Comparison of ENCODE assay signal across 1 cellular context in the genomic region with DNA sequence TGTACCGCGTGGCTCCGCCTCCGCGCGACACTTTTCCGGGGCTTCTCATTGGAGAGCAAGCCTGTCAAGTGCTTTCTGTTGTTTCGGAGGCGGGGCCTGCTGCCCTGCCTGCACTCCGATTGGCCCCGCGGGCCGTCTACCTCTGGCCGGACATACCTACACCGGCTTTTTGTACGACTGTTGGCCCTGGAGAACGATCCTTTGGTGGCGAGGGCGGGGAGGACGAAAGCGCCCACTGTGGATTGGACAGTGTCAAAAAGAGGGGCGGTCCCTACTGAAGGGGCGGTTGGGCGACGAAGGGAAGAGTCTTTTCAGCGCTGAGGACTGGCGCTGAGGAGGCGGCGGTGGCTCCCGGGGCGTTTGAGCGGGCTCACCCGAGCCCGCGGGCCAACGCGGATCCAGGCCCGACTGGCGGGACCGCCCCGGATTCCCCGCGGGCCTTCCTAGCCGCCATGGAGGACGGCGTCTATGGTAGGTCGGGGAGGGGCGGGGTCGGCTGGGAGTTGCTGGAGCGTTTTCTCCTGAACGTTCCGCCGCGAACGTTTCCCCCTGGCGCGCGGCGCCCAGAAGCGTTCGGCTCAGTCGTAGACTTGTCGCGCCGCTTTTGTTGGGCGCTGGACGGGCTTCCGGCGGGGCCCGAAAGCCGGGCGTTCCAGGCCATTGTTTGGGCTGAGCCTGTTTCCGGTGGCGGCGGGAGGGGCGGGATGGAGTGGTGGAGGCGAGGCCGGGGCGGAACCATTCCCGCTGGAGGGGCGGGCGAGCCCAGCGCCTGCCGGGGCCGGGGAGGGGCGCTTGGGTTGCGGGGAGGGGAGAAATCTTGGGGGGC.
TF ChIP-seq lines count a peak whose summit lies in the region.

A gene with protein sequence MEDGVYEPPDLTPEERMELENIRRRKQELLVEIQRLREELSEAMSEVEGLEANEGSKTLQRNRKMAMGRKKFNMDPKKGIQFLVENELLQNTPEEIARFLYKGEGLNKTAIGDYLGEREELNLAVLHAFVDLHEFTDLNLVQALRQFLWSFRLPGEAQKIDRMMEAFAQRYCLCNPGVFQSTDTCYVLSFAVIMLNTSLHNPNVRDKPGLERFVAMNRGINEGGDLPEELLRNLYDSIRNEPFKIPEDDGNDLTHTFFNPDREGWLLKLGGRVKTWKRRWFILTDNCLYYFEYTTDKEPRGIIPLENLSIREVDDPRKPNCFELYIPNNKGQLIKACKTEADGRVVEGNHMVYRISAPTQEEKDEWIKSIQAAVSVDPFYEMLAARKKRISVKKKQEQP (plus strand): TSS at position 314 of the 826 bp plus-strand sequence. CDS start 139 bp downstream, at position 453.

TF ChIP-seq in K562, 482 proteins besides CTCF, POLR2A, EP300 and RAD21 (continued from another document and continues in another):
- TF ChIP-seq, protein P1, sequence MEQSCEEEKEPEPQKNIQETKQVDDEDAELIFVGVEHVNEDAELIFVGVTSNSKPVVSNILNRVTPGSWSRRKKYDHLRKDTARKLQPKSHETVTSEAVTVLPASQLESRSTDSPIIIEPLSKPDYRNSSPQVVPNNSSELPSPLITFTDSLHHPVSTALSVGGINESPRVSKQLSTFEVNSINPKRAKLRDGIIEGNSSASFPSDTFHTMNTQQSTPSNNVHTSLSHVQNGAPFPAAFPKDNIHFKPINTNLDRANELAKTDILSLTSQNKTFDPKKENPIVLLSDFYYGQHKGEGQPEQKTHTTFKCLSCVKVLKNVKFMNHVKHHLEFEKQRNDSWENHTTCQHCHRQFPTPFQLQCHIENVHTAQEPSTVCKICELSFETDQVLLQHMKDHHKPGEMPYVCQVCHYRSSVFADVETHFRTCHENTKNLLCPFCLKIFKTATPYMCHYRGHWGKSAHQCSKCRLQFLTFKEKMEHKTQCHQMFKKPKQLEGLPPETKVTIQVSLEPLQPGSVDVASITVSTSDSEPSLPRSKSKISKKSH (CRISPR knock-in tag; IDR thresholded peaks at IDR 0.05) = no peak
- TF ChIP-seq PCBP2 (IDR thresholded peaks at IDR 0.05; ENCODE audit: low read depth, low read length, poor library complexity, severe bottlenecking) (no peak), NR2C2 (CRISPR knock-in tag; IDR thresholded peaks at IDR 0.05) (no peak), NR2C2 (tag; IDR thresholded peaks at IDR 0.05) (no peak; the same call in 1 of the 2 replicates), ZC3H4 (CRISPR knock-in tag; IDR thresholded peaks at IDR 0.05; ENCODE audit: borderline replicate concordance) (no peak), PYGO2 (tag; IDR thresholded peaks at IDR 0.05) (no peak), RUNX1 (IDR thresholded peaks at IDR 0.05; ENCODE audit: low read depth) (no peak), NUFIP1 (IDR thresholded peaks at IDR 0.05; ENCODE audit: partially characterized antibody) (no peak), TAF9B (IDR thresholded peaks at IDR 0.05; ENCODE audit: partially characterized antibody) (peak; percentile 83), ZNF239 (CRISPR knock-in tag; IDR thresholded peaks at IDR 0.05) (0 out of 2 replicates have a peak, but pooled peaks have one; percentile 20), CBX5 (IDR thresholded peaks at IDR 0.05; ENCODE audit: borderline replicate concordance, low read depth) (no peak), ZNF354B (CRISPR knock-in tag; IDR thresholded peaks at IDR 0.05) (no peak), MCM7 (IDR thresholded peaks at IDR 0.05) (no peak), ZBED1 (IDR thresholded peaks at IDR 0.05) (no peak), HOXB6 (CRISPR knock-in tag; IDR thresholded peaks at IDR 0.05; ENCODE audit: borderline replicate concordance) (no peak), PHF20 (IDR thresholded peaks at IDR 0.05; ENCODE audit: partially characterized antibody) (peak; percentile 75), ZNF347 (CRISPR knock-in tag; IDR thresholded peaks at IDR 0.05; ENCODE audit: low read depth) (0 out of 2 replicates have a peak, but pooled peaks have one; percentile 45), ZNF23 (CRISPR knock-in tag; IDR thresholded peaks at IDR 0.05) (no peak), POLR2AphosphoS5 (IDR thresholded peaks at IDR 0.05; ENCODE audit: control insufficient read depth, insufficient read depth, low read depth, low read length) (peak; percentile 86), POLR3A (IDR thresholded peaks at IDR 0.05; ENCODE audit: borderline replicate concordance, extremely low read depth, insufficient read depth, insufficient read length) (no peak), C11orf30 (IDR thresholded peaks at IDR 0.05; ENCODE audit: low read depth) (no peak; the same call in 1 of the 2 replicates), ZNF165 (CRISPR knock-in tag; IDR thresholded peaks at IDR 0.05; ENCODE audit: borderline replicate concordance) (no peak), DNMT1 (IDR thresholded peaks at IDR 0.05) (no peak), FOXK1 (CRISPR knock-in tag; IDR thresholded peaks at IDR 0.05; ENCODE audit: borderline replicate concordance) (no peak), SETDB1 (IDR thresholded peaks at IDR 0.05; ENCODE audit: low read length) (no peak), KAT7 (CRISPR knock-in tag; IDR thresholded peaks at IDR 0.05; ENCODE audit: borderline replicate concordance) (no peak), SMAD4 (CRISPR knock-in tag; conservative IDR thresholded peaks at IDR 0.05) (peak; percentile 88), FOXP1 (CRISPR knock-in tag; IDR thresholded peaks at IDR 0.05) (peak; percentile 66; the same call in 1 of the 2 replicates)
- TF ChIP-seq, protein P2, sequence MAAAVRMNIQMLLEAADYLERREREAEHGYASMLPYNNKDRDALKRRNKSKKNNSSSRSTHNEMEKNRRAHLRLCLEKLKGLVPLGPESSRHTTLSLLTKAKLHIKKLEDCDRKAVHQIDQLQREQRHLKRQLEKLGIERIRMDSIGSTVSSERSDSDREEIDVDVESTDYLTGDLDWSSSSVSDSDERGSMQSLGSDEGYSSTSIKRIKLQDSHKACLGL (CRISPR knock-in tag; IDR thresholded peaks at IDR 0.05; ENCODE audit: borderline replicate concordance, poor library complexity, severe bottlenecking) = no peak
- TF ChIP-seq, protein P3, sequence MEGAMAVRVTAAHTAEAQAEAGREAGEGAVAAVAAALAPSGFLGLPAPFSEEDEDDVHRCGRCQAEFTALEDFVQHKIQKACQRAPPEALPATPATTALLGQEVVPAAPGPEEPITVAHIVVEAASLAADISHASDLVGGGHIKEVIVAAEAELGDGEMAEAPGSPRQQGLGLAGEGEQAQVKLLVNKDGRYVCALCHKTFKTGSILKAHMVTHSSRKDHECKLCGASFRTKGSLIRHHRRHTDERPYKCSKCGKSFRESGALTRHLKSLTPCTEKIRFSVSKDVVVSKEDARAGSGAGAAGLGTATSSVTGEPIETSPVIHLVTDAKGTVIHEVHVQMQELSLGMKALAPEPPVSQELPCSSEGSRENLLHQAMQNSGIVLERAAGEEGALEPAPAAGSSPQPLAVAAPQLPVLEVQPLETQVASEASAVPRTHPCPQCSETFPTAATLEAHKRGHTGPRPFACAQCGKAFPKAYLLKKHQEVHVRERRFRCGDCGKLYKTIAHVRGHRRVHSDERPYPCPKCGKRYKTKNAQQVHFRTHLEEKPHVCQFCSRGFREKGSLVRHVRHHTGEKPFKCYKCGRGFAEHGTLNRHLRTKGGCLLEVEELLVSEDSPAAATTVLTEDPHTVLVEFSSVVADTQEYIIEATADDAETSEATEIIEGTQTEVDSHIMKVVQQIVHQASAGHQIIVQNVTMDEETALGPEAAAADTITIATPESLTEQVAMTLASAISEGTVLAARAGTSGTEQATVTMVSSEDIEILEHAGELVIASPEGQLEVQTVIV (CRISPR knock-in tag; IDR thresholded peaks at IDR 0.05; ENCODE audit: borderline replicate concordance) = no peak
- TF ChIP-seq, protein P4, sequence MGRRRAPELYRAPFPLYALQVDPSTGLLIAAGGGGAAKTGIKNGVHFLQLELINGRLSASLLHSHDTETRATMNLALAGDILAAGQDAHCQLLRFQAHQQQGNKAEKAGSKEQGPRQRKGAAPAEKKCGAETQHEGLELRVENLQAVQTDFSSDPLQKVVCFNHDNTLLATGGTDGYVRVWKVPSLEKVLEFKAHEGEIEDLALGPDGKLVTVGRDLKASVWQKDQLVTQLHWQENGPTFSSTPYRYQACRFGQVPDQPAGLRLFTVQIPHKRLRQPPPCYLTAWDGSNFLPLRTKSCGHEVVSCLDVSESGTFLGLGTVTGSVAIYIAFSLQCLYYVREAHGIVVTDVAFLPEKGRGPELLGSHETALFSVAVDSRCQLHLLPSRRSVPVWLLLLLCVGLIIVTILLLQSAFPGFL (CRISPR knock-in tag; IDR thresholded peaks at IDR 0.05) = 0 out of 2 replicates have a peak, but pooled peaks have one; percentile 28
- TF ChIP-seq, protein P5, sequence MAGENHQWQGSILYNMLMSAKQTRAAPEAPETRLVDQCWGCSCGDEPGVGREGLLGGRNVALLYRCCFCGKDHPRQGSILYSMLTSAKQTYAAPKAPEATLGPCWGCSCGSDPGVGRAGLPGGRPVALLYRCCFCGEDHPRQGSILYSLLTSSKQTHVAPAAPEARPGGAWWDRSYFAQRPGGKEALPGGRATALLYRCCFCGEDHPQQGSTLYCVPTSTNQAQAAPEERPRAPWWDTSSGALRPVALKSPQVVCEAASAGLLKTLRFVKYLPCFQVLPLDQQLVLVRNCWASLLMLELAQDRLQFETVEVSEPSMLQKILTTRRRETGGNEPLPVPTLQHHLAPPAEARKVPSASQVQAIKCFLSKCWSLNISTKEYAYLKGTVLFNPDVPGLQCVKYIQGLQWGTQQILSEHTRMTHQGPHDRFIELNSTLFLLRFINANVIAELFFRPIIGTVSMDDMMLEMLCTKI (IDR thresholded peaks at IDR 0.05; ENCODE audit: partially characterized antibody) = no peak
- TF ChIP-seq, protein P6, sequence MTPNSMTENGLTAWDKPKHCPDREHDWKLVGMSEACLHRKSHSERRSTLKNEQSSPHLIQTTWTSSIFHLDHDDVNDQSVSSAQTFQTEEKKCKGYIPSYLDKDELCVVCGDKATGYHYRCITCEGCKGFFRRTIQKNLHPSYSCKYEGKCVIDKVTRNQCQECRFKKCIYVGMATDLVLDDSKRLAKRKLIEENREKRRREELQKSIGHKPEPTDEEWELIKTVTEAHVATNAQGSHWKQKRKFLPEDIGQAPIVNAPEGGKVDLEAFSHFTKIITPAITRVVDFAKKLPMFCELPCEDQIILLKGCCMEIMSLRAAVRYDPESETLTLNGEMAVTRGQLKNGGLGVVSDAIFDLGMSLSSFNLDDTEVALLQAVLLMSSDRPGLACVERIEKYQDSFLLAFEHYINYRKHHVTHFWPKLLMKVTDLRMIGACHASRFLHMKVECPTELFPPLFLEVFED (CRISPR knock-in tag; conservative IDR thresholded peaks at IDR 0.05) = 0 out of 2 replicates have a peak, but pooled peaks have one; percentile 55
- TF ChIP-seq, protein P7, sequence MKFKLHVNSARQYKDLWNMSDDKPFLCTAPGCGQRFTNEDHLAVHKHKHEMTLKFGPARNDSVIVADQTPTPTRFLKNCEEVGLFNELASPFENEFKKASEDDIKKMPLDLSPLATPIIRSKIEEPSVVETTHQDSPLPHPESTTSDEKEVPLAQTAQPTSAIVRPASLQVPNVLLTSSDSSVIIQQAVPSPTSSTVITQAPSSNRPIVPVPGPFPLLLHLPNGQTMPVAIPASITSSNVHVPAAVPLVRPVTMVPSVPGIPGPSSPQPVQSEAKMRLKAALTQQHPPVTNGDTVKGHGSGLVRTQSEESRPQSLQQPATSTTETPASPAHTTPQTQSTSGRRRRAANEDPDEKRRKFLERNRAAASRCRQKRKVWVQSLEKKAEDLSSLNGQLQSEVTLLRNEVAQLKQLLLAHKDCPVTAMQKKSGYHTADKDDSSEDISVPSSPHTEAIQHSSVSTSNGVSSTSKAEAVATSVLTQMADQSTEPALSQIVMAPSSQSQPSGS (CRISPR knock-in tag; IDR thresholded peaks at IDR 0.05) = no peak
- TF ChIP-seq, protein P8, sequence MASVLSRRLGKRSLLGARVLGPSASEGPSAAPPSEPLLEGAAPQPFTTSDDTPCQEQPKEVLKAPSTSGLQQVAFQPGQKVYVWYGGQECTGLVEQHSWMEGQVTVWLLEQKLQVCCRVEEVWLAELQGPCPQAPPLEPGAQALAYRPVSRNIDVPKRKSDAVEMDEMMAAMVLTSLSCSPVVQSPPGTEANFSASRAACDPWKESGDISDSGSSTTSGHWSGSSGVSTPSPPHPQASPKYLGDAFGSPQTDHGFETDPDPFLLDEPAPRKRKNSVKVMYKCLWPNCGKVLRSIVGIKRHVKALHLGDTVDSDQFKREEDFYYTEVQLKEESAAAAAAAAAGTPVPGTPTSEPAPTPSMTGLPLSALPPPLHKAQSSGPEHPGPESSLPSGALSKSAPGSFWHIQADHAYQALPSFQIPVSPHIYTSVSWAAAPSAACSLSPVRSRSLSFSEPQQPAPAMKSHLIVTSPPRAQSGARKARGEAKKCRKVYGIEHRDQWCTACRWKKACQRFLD (CRISPR knock-in tag; IDR thresholded peaks at IDR 0.05) = no peak
- TF ChIP-seq, protein P9, sequence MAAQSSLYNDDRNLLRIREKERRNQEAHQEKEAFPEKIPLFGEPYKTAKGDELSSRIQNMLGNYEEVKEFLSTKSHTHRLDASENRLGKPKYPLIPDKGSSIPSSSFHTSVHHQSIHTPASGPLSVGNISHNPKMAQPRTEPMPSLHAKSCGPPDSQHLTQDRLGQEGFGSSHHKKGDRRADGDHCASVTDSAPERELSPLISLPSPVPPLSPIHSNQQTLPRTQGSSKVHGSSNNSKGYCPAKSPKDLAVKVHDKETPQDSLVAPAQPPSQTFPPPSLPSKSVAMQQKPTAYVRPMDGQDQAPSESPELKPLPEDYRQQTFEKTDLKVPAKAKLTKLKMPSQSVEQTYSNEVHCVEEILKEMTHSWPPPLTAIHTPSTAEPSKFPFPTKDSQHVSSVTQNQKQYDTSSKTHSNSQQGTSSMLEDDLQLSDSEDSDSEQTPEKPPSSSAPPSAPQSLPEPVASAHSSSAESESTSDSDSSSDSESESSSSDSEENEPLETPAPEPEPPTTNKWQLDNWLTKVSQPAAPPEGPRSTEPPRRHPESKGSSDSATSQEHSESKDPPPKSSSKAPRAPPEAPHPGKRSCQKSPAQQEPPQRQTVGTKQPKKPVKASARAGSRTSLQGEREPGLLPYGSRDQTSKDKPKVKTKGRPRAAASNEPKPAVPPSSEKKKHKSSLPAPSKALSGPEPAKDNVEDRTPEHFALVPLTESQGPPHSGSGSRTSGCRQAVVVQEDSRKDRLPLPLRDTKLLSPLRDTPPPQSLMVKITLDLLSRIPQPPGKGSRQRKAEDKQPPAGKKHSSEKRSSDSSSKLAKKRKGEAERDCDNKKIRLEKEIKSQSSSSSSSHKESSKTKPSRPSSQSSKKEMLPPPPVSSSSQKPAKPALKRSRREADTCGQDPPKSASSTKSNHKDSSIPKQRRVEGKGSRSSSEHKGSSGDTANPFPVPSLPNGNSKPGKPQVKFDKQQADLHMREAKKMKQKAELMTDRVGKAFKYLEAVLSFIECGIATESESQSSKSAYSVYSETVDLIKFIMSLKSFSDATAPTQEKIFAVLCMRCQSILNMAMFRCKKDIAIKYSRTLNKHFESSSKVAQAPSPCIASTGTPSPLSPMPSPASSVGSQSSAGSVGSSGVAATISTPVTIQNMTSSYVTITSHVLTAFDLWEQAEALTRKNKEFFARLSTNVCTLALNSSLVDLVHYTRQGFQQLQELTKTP (IDR thresholded peaks at IDR 0.05; ENCODE audit: low read depth in 1 of 2, partially characterized antibody in 2 of 2) = no peak
- TF ChIP-seq, protein P10, sequence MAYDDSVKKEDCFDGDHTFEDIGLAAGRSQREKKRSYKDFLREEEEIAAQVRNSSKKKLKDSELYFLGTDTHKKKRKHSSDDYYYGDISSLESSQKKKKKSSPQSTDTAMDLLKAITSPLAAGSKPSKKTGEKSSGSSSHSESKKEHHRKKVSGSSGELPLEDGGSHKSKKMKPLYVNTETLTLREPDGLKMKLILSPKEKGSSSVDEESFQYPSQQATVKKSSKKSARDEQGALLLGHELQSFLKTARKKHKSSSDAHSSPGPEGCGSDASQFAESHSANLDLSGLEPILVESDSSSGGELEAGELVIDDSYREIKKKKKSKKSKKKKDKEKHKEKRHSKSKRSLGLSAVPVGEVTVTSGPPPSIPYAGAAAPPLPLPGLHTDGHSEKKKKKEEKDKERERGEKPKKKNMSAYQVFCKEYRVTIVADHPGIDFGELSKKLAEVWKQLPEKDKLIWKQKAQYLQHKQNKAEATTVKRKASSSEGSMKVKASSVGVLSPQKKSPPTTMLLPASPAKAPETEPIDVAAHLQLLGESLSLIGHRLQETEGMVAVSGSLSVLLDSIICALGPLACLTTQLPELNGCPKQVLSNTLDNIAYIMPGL (CRISPR knock-in tag; IDR thresholded peaks at IDR 0.05) = no peak
